In genomic region chr6:101114703-101115102, GRCh38 we compare ENCODE assay signal across 1 cellular context.
TF ChIP-seq lines count a peak whose summit lies in the region.

No MANE protein-coding gene starts in this region.

TF ChIP-seq in GM12878, 131 proteins besides CTCF, POLR2A, EP300 and RAD21 (continued from another document):
- TF ChIP-seq ZBTB11 (CRISPR knock-in tag; IDR thresholded peaks at IDR 0.05) (no peak), SMAD5 (IDR thresholded peaks at IDR 0.05; ENCODE audit: low read depth) (no peak), TCF7 (IDR thresholded peaks at IDR 0.05; ENCODE audit: borderline replicate concordance) (no peak)
TF ChIP-seq in GM12878: peak in this region for 1.
